ENCODE assay signal across 13 cellular contexts in genomic region chr13:59776924-59777690, GRCh38.
DNase-seq lines count a peak whose midpoint lies in the region; ATAC-seq and TF ChIP-seq lines count a peak whose summit lies in the region.
"Had no signal": no experiment of that assay in that cellular context is flagged by ENCODE, and none has a peak within 500 bp of the region (broad histone marks: within the 10 kb centered on the region; RNA-seq: fewer than 3 reads in every experiment).

No MANE protein-coding gene starts in this region.

- H3K4me3 ChIP-seq in astrocyte of the spinal cord (ENCODE audit: low read depth, low read length) = no peak overlapping the region
- H3K4me3 ChIP-seq in effector memory CD4-positive, alpha-beta T cell (ENCODE audit: insufficient read depth, low read depth, low read length, poor library complexity, severe bottlenecking) = no peak overlapping the region

- H3K27ac ChIP-seq in effector memory CD4-positive, alpha-beta T cell (ENCODE audit: insufficient read depth, low read length, poor library complexity, severe bottlenecking) = no peak overlapping the region
- H3K27ac ChIP-seq: parathyroid adenoma had no signal

- DNase-seq in astrocyte of the spinal cord (ENCODE audit: low read depth, low spot score) (peak; percentile 88), non-pigmented ciliary epithelial cell (ENCODE audit: low read depth) (peak; percentile 71), HuH-7 (ENCODE audit: low spot score) (no peak), epidermal melanocyte (ENCODE audit: insufficient read length, low spot score) (no peak)
- no peak for DNase-seq in effector memory CD4-positive, alpha-beta T cell
- DNase-seq: activated CD4-positive, CD25-positive, alpha-beta regulatory T cell; activated naive CD4-positive, alpha-beta T cell treated with anti-CD3 and anti-CD28 coated beads for 36 hours; left cardiac atrium; NCI-H1417 had no signal

- TF ChIP-seq CTCF in astrocyte of the spinal cord (IDR thresholded peaks at IDR 0.05; ENCODE audit: low read depth, low read length) = no peak

- in situ Hi-C loops in astrocyte of the spinal cord (cut with HindIII; ENCODE audit: low sequenced_read_pairs) = no loop called here

- H3K27me3 ChIP-seq in effector memory CD4-positive, alpha-beta T cell (replicated peaks; ENCODE audit: control insufficient read depth, insufficient read depth, low read length, poor library complexity, severe bottlenecking) = no peaks in the 10 kb centered on the region

- no peaks in the 10 kb centered on the region for H3K9me3 ChIP-seq in effector memory CD4-positive, alpha-beta T cell (ENCODE audit: control insufficient read depth, low read length)

- ATAC-seq in GM18498 (IDR thresholded peaks at IDR 0.05; ENCODE audit: unreplicated experiment) (peak; percentile 58), HG03378 (IDR thresholded peaks at IDR 0.05; ENCODE audit: unreplicated experiment) (peak; percentile 71), GM21737 (IDR thresholded peaks at IDR 0.05; ENCODE audit: unreplicated experiment) (no peak)
- ATAC-seq: left cardiac atrium had no signal

- H3K36me3 ChIP-seq in effector memory CD4-positive, alpha-beta T cell (ENCODE audit: control insufficient read depth, insufficient read depth, low read length) = no peaks in the 10 kb centered on the region

- H3K4me1 ChIP-seq in effector memory CD4-positive, alpha-beta T cell (ENCODE audit: control insufficient read depth, insufficient read depth, low read length, poor library complexity, severe bottlenecking) = no peaks in the 10 kb centered on the region

Comparison
In these comparisons a context has a peak if more than half of its experiments do, and no peak if none do; other contexts are left out.
1. DNase-seq: peak in astrocyte of the spinal cord (single experiment) and non-pigmented ciliary epithelial cell (single experiment); none in effector memory CD4-positive, alpha-beta T cell (0 of 3), HuH-7 (single experiment) and epidermal melanocyte (single experiment).